8 cellular contexts compared by ENCODE assay signal in the genomic region with DNA sequence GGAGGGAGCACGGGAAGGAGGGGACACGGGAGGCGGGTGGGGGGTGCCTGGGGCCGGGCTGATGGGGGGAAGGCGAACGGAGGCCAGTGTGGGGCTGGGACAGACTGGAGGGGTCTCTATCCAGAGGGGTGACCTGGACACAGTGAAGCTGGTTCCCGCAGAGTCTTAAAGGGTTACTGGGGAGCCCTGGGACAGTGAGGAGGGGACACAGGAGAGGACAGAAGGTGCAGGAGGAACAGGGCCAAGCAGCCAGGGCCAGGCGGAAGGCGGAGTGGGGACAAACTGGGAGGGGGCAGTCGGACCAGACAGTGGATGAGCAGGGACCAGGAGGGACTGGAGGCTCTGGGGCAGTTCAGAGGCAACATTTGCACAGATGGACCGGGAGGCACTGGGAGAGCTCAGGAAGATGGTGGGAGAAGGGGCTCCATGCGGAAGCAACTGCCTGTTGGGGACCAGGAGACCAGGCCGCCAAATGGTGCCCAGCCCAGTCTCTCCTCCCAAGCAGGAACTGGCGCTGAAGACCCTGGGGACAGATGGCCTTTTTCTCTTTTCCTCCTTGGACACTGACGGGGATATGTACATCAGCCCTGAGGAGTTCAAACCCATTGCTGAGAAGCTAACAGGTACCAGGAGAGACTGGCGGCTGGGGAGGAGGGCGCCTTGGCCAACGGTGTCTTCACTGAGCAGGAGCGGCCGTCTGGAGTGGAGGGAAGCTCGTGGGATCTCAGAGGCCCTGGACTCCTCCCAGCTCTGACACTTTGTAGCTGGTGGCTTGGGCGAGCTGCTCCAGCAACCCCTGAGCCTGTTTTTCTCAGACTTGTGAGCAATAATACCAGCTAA. TPM values are rescaled to one million over a fixed set of nuclear protein-coding genes. Genes with fewer than 3 reads are reported as not detected.
DNase-seq lines count a peak whose midpoint lies in the region; ATAC-seq and TF ChIP-seq lines count a peak whose summit lies in the region.

No MANE protein-coding gene starts in this region.

- H3K9me3 ChIP-seq in cardiac muscle cell (ENCODE audit: low read depth) (no peaks in the 10 kb centered on the region), lower lobe of right lung (no peaks in the 10 kb centered on the region)

- intact Hi-C loops in Right ventricle myocardium inferior (cut with DNase I) (no loop called here), lower lobe of right lung (cut with DNase I) (no loop called here)

- ATAC-seq in Right ventricle myocardium inferior (no peak), lower lobe of right lung (no peak), GM21529 (IDR thresholded peaks at IDR 0.05; ENCODE audit: unreplicated experiment) (no peak), GM18520 (IDR thresholded peaks at IDR 0.05; ENCODE audit: unreplicated experiment) (no peak)

- no peak for DNase-seq in cardiac muscle cell (ENCODE audit: low read depth in 1 of 2, low spot score in 1 of 2)
- no peak for DNase-seq in Right ventricle myocardium inferior (ENCODE audit: missing footprints)
- DNase-seq in brain microvascular endothelial cell, result no peak
- DNase-seq in lower lobe of right lung, result no peak
- no peak for DNase-seq in NCI-H1048 (lab: John Stamatoyannopoulos, UW)

- TF ChIP-seq CTCF in cardiac muscle cell (IDR thresholded peaks at IDR 0.05; ENCODE audit: low read depth, low read length) (no peak), brain microvascular endothelial cell (IDR thresholded peaks at IDR 0.05; ENCODE audit: low read depth, low read length, missing control alignments) (no peak), lower lobe of right lung (IDR thresholded peaks at IDR 0.05) (no peak)

- H3K4me1 ChIP-seq in cardiac muscle cell (ENCODE audit: low read depth) (peaks cover 29% of the 10 kb centered on the region), lower lobe of right lung (peaks cover 86% of the 10 kb centered on the region), urinary bladder (ENCODE audit: insufficient read depth) (no peaks in the 10 kb centered on the region)

- H3K36me3 ChIP-seq in cardiac muscle cell (no peaks in the 10 kb centered on the region), brain microvascular endothelial cell (replicated peaks) (peaks cover 3% of the 10 kb centered on the region), lower lobe of right lung (peaks cover 10% of the 10 kb centered on the region), urinary bladder (ENCODE audit: insufficient read depth) (no peaks in the 10 kb centered on the region)

- peak overlapping the region; percentile 62 for H3K4me3 ChIP-seq in cardiac muscle cell
- peak overlapping the region; percentile 63 for H3K4me3 ChIP-seq in brain microvascular endothelial cell (ENCODE audit: low read depth, low read length)
- H3K4me3 ChIP-seq in lower lobe of right lung, result peak overlapping the region; percentile 62
- H3K4me3 ChIP-seq in urinary bladder (ENCODE audit: low read depth, low read length), result peak overlapping the region; percentile 87

- in situ Hi-C loops in brain microvascular endothelial cell (cut with HindIII; ENCODE audit: low pct_ligation_motif_present, low sequenced_read_pairs), result no loop called here

- WGBS in urinary bladder, result 34% methylated on average over 22 of the region's 22 CpGs

- no peaks in the 10 kb centered on the region for H3K27me3 ChIP-seq in cardiac muscle cell
- H3K27me3 ChIP-seq in brain microvascular endothelial cell (replicated peaks), result no peaks in the 10 kb centered on the region
- no peaks in the 10 kb centered on the region for H3K27me3 ChIP-seq in lower lobe of right lung (ENCODE audit: low read depth)

- H3K27ac ChIP-seq in cardiac muscle cell (no peak overlapping the region), brain microvascular endothelial cell (no peak overlapping the region), lower lobe of right lung (peak overlapping the region; percentile 60), urinary bladder (ENCODE audit: low read depth) (no peak overlapping the region)

RNA-seq across cellular contexts. Expression of a gene that starts 0.8 kb away (rescaled TPM):
- total RNA-seq in cardiac muscle cell (97.3 and 123 TPM in 2 replicates), Right ventricle myocardium inferior (45.7 TPM), lower lobe of right lung (83.4 TPM), urinary bladder (24.6 TPM)
- polyA plus RNA-seq in cardiac muscle cell (111 and 130 TPM in 2 replicates), urinary bladder (64.0 TPM)

RNA-seq across cellular contexts. Expression of a gene that starts 19.0 kb away (rescaled TPM):
- 158 and 197 TPM in 2 replicates for total RNA-seq in cardiac muscle cell
- polyA plus RNA-seq in cardiac muscle cell, result 251 and 266 TPM in 2 replicates
- total RNA-seq in Right ventricle myocardium inferior, result 206 TPM
- 51.1 TPM for total RNA-seq in lower lobe of right lung
- 23.7 TPM for total RNA-seq in urinary bladder
- polyA plus RNA-seq in urinary bladder, result 95.3 TPM

RNA-seq across cellular contexts. Expression of a gene that starts 58.5 kb away (rescaled TPM):
- 3.0 and 4.4 TPM in 2 replicates for total RNA-seq in cardiac muscle cell
- polyA plus RNA-seq in cardiac muscle cell, result 4.9 and 5.6 TPM in 2 replicates
- not detected for total RNA-seq in Right ventricle myocardium inferior
- total RNA-seq in lower lobe of right lung, result not detected
- total RNA-seq in urinary bladder, result 1.4 TPM
- polyA plus RNA-seq in urinary bladder, result 0.11 TPM
